1 cellular context compared by ENCODE assay signal in genomic region chr20:33013701-33014326, GRCh38.
A peak's percentile ranks its signal among the peaks of the same experiment; 100 is the strongest.
TF ChIP-seq lines count a peak whose summit lies in the region.

No MANE protein-coding gene starts in this region.

TF ChIP-seq in HepG2, 621 proteins besides CTCF, POLR2A, EP300 and RAD21 (continued from another document and continues in another):
- TF ChIP-seq ZNF318 (CRISPR knock-in tag; IDR thresholded peaks at IDR 0.05) (0 out of 2 replicates have a peak, but pooled peaks have one; percentile 32), NFATC3 (CRISPR knock-in tag; IDR thresholded peaks at IDR 0.05) (no peak), MBNL3 (CRISPR knock-in tag; conservative IDR thresholded peaks at IDR 0.05) (no peak), NFIB (CRISPR knock-in tag; IDR thresholded peaks at IDR 0.05; ENCODE audit: borderline replicate concordance) (no peak), ZBTB46 (CRISPR knock-in tag; IDR thresholded peaks at IDR 0.05; ENCODE audit: borderline replicate concordance) (0 out of 2 replicates have a peak, but pooled peaks have one; percentile 56), SNAPC4 (CRISPR knock-in tag; IDR thresholded peaks at IDR 0.05) (no peak), KAT8 (CRISPR knock-in tag; IDR thresholded peaks at IDR 0.05) (no peak), DMTF1 (CRISPR knock-in tag; IDR thresholded peaks at IDR 0.05) (no peak), ZNF383 (CRISPR knock-in tag; IDR thresholded peaks at IDR 0.05; ENCODE audit: borderline replicate concordance) (no peak), MIER2 (CRISPR knock-in tag; IDR thresholded peaks at IDR 0.05) (no peak), ISX (CRISPR knock-in tag; conservative IDR thresholded peaks at IDR 0.05) (no peak), SAFB2 (CRISPR knock-in tag; IDR thresholded peaks at IDR 0.05; ENCODE audit: borderline replicate concordance, low read depth) (0 out of 2 replicates have a peak, but pooled peaks have one; percentile 62), DZIP1 (CRISPR knock-in tag; IDR thresholded peaks at IDR 0.05) (0 out of 2 replicates have a peak, but pooled peaks have one; percentile 21), ZNF782 (CRISPR knock-in tag; IDR thresholded peaks at IDR 0.05; ENCODE audit: borderline replicate concordance) (no peak), THAP9 (CRISPR knock-in tag; IDR thresholded peaks at IDR 0.05; ENCODE audit: borderline replicate concordance) (no peak), JUNB (CRISPR knock-in tag; IDR thresholded peaks at IDR 0.05; ENCODE audit: borderline replicate concordance) (no peak), ZNF879 (CRISPR knock-in tag; IDR thresholded peaks at IDR 0.05) (no peak), ZBTB44 (CRISPR knock-in tag; IDR thresholded peaks at IDR 0.05) (no peak), ZNF790 (CRISPR knock-in tag; IDR thresholded peaks at IDR 0.05; ENCODE audit: borderline replicate concordance) (no peak), POLR2AphosphoS2 (IDR thresholded peaks at IDR 0.05; ENCODE audit: low read depth, low read length) (no peak), NFKBIZ (CRISPR knock-in tag; IDR thresholded peaks at IDR 0.05) (no peak), PATZ1 (CRISPR knock-in tag; IDR thresholded peaks at IDR 0.05) (no peak)
